Comparison of ENCODE assay signal across 18 cellular contexts in the genomic region with DNA sequence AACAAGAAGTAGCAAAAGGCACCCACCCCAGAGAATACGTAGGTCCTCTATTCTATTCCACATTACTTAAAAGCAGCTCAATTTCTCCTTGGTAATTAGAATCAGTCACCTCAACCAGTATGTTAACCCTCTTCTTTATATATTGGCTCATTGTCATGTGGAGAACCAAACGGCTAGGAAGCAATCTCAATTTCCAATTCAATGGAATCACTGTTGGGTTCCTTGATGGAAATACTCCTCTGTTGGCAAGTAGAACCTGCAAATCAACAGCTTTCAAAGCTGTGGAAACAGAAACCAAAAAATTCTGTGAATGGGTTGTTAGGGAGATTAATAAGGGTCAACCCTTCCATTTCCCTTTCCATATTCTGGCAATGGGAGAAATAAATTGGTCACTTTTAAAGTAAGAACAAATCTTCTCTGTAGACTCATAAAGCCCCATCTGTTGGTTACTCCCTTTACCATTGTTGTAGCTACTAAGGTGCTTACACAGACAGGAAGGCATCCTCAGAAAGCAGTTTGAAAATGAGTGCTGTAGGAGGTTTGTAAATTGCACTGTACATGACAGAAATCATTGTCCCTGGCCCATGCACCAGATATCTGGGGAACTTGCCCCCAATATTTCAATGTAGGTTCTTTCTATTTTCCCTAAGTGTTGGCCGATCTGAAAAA.
DNase-seq lines count a peak whose midpoint lies in the region; ATAC-seq, FAIRE-seq and TF ChIP-seq lines count a peak whose summit lies in the region.
"Had no signal": no experiment of that assay in that cellular context is flagged by ENCODE, and none has a peak within 500 bp of the region (broad histone marks: within the 10 kb centered on the region; RNA-seq: fewer than 3 reads in every experiment).

No MANE protein-coding gene starts in this region.

- no peak overlapping the region for H2AK5ac ChIP-seq in H1 (ENCODE audit: low read depth, low read length)

- TF ChIP-seq EP300 in H1 (IDR thresholded peaks at IDR 0.05; ENCODE audit: borderline replicate concordance in 1 of 2, low read depth in 2 of 2, low read length in 2 of 2): peak in 1 of 2 experiments; percentile 91; a peak in 2 of 3 replicates

- no peak overlapping the region for H3K4ac ChIP-seq in H1 (replicated peaks; ENCODE audit: insufficient read length, low read depth, low read length)

- H4K8ac ChIP-seq in H1 (ENCODE audit: extremely low read depth, insufficient read depth, low read length): no peak overlapping the region

- H2BK120ac ChIP-seq in H1 (replicated peaks; ENCODE audit: low read depth, low read length): no peak overlapping the region

- no peaks in the 10 kb centered on the region for H4K20me1 ChIP-seq in H1 (replicated peaks in 1 of 2; ENCODE audit: control insufficient read depth in 1 of 2, insufficient read depth in 2 of 2, low read length in 2 of 2)

- H2BK12ac ChIP-seq in H1 (ENCODE audit: low read depth, low read length): no peak overlapping the region

- H3K36me3 ChIP-seq in HUES6 (ENCODE audit: control insufficient read depth, insufficient read depth, low read length) (no peaks in the 10 kb centered on the region), H1 (ENCODE audit: control insufficient read depth in 2 of 4, insufficient read depth in 4 of 4, low read length in 3 of 4) (peaks cover 0 to 4% (median 0%) of the 10 kb centered on the region in 4 experiments; a peak in 1 of 8 replicates), iPS DF 6.9 (ENCODE audit: control insufficient read depth, insufficient read depth, low read length) (no peaks in the 10 kb centered on the region), testis (ENCODE audit: low read depth, missing control alignments) (no peaks in the 10 kb centered on the region), lower lobe of right lung (no peaks in the 10 kb centered on the region)
- H3K36me3 ChIP-seq: BE2C, HAP-1 had no signal

- H2BK20ac ChIP-seq in H1 (ENCODE audit: low read length): peak overlapping the region; percentile 51; the same call in 1 of the 2 replicates

- H2BK15ac ChIP-seq in H1 (ENCODE audit: low read length): no peak overlapping the region

- ATAC-seq in lower lobe of right lung: no peak
- ATAC-seq: A549 had no signal

- no peaks in the 10 kb centered on the region for H3K23me2 ChIP-seq in H1 (ENCODE audit: low read depth, low read length)

- H4K91ac ChIP-seq in H1 (replicated peaks; ENCODE audit: insufficient read length, low read length): no peak overlapping the region

- H3K9ac ChIP-seq in HUES6 (ENCODE audit: low read length) (no peak overlapping the region), H1 (replicated peaks in 1 of 4; ENCODE audit: extremely low read depth in 1 of 4, low read depth in 3 of 4, low read length in 3 of 4) (no peak overlapping the region)
- H3K9ac ChIP-seq: GM23248 had no signal

- H3K4me3 ChIP-seq in HUES6 (ENCODE audit: low read depth, low read length) (no peak overlapping the region), H1 (ENCODE audit: extremely low read depth in 1 of 4, insufficient read depth in 2 of 4, low read depth in 3 of 4, low read length in 4 of 4) (peak overlapping the region in 1 of 4 experiments; percentile 27; a peak in 1 of 8 replicates), iPS DF 6.9 (ENCODE audit: low read length) (no peak overlapping the region), testis (no peak overlapping the region), lower lobe of right lung (no peak overlapping the region)
- H3K4me3 ChIP-seq: A549, GM23248, HAP-1 had no signal

- TF ChIP-seq CTCF in H1 (IDR thresholded peaks at IDR 0.05; ENCODE audit: control extremely low read depth in 1 of 3, insufficient read depth in 1 of 3, low read depth in 1 of 3, low read length in 3 of 3): no peak
- TF ChIP-seq CTCF in testis (IDR thresholded peaks at IDR 0.05): no peak
- TF ChIP-seq CTCF in lower lobe of right lung (IDR thresholded peaks at IDR 0.05): no peak
- TF ChIP-seq CTCF in GM10248 (IDR thresholded peaks at IDR 0.05; ENCODE audit: control extremely low read depth, extremely low read depth, low read depth, missing control alignments): no peak

- H2AFZ ChIP-seq in H1 (ENCODE audit: low read length): no peak overlapping the region
- H2AFZ ChIP-seq: GM23248 had no signal

- no peak overlapping the region for H3K18ac ChIP-seq in H1 (ENCODE audit: extremely low read depth, low read length)

- peak; percentile 85 for FAIRE-seq in H1 (lab: Jason Lieb, UNC)
- FAIRE-seq: A549, GM19239 had no signal

- peaks cover 8% of the 10 kb centered on the region; the same call in 1 of the 2 replicates for H3K9me3 ChIP-seq in HUES6 (ENCODE audit: control insufficient read depth, insufficient read depth, low read depth, low read length)
- H3K9me3 ChIP-seq in H1 (ENCODE audit: insufficient read depth in 2 of 2, low read depth in 1 of 2, low read length in 1 of 2): peaks cover 0 to 4% of the 10 kb centered on the region in 2 experiments; a peak in 2 of 4 replicates
- H3K9me3 ChIP-seq in iPS DF 6.9 (ENCODE audit: control insufficient read depth, insufficient read depth, low read length): no peaks in the 10 kb centered on the region
- no peaks in the 10 kb centered on the region for H3K9me3 ChIP-seq in testis
- H3K9me3 ChIP-seq in lower lobe of right lung: no peaks in the 10 kb centered on the region
- H3K9me3 ChIP-seq: A549, BE2C, HAP-1 had no signal

- no peak for TF ChIP-seq POLR2A in H1 (IDR thresholded peaks at IDR 0.05; ENCODE audit: control extremely low read depth in 1 of 2, low read depth in 2 of 2, low read length in 2 of 2)
- TF ChIP-seq POLR2A in testis (IDR thresholded peaks at IDR 0.05): no peak

- no peaks in the 10 kb centered on the region for H3K79me1 ChIP-seq in H1 (ENCODE audit: low read depth, low read length)

- no peak overlapping the region for H3K23ac ChIP-seq in H1 (ENCODE audit: insufficient read length)

- CTCF ChIA-PET in H1 (lab: Charles Lee; ENCODE audit: partially characterized antibody) (interaction anchor here (1.2 kb wide), 1 partner anchor 12 kb away, joined by 3 read pairs; no protein-coding TSS in a partner anchor), GM10248 (lab: Yijun Ruan, JAX) (no interaction called here)

- no peak for TF ChIP-seq RAD21 in H1 (IDR thresholded peaks at IDR 0.05 in 1 of 2, conservative IDR thresholded peaks at IDR 0.05 in 1 of 2; ENCODE audit: low read depth in 2 of 2, low read length in 2 of 2)

- H3K27me3 ChIP-seq in HUES6 (ENCODE audit: control insufficient read depth, insufficient read depth, low read length) (no peaks in the 10 kb centered on the region), H1 (replicated peaks in 1 of 4; ENCODE audit: control insufficient read depth in 3 of 4, extremely low read depth in 1 of 4, insufficient read depth in 3 of 4, low read length in 3 of 4) (no peaks in the 10 kb centered on the region; a peak in 1 of 7 replicates), iPS DF 6.9 (ENCODE audit: control insufficient read depth, insufficient read depth, low read length) (no peaks in the 10 kb centered on the region), testis (no peaks in the 10 kb centered on the region), lower lobe of right lung (ENCODE audit: low read depth) (no peaks in the 10 kb centered on the region)
- H3K27me3 ChIP-seq: BE2C had no signal

- H4K5ac ChIP-seq in H1 (ENCODE audit: insufficient read length, low read depth, low read length): no peak overlapping the region

- H3K27ac ChIP-seq in HUES6 (ENCODE audit: low read depth, low read length): peak overlapping the region; percentile 25
- peak overlapping the region; percentile 8; the same call in 1 of the 2 replicates for H3K27ac ChIP-seq in H1 (ENCODE audit: low read depth, low read length)
- H3K27ac ChIP-seq in iPS DF 6.9 (ENCODE audit: low read length): no peak overlapping the region
- H3K27ac ChIP-seq in testis: no peak overlapping the region
- no peak overlapping the region for H3K27ac ChIP-seq in lower lobe of right lung
- H3K27ac ChIP-seq: A549, C4-2B, GM23248 had no signal

- 36% methylated on average over 3 of the region's 3 CpGs; no CpG with 5 or more reads in 1 of the 2 experiments for WGBS in H1 (ENCODE audit: extremely low coverage in 1 of 2, insufficient coverage in 1 of 2, insufficient read length in 1 of 2, insufficient replicate concordance in 2 of 2, low coverage in 1 of 2, low lambda C conversion rate in 2 of 2, missing lambda C conversion rate in 1 of 2), 2 experiments
- no CpG with 5 or more reads among the region's 3 CpGs for WGBS in iPS DF 6.9 (ENCODE audit: insufficient coverage, insufficient read length)
- 71 to 85% methylated on average over 3 of the region's 3 CpGs for WGBS in testis, 2 donors

- intact Hi-C loops in testis (cut with DNase I; ENCODE audit: low total_unique reads) (no loop called here), lower lobe of right lung (cut with DNase I) (no loop called here)

- POLR2A ChIA-PET in H1 (lab: Charles Lee; ENCODE audit: partially characterized antibody): no interaction called here
- POLR2A ChIA-PET in GM10248 (lab: Yijun Ruan, JAX): no interaction called here

- H2BK5ac ChIP-seq in H1 (ENCODE audit: low read depth, low read length): no peak overlapping the region; the same call in 1 of the 2 replicates

- no peak overlapping the region for H3K14ac ChIP-seq in H1 (ENCODE audit: insufficient read length)

- DNase-seq in H1 (ENCODE audit: low read depth in 1 of 2, low spot score in 2 of 2): peak in 1 of 2 experiments; percentile 29
- peak; percentile 55 for DNase-seq in iPS DF 6.9 (ENCODE audit: low read depth, low spot score)
- DNase-seq in activated T-cell treated with anti-CD3 and anti-CD28 coated beads, Interleukin-2, amount 50 U/mL, for 48 hours: no peak
- DNase-seq in testis: no peak
- no peak for DNase-seq in lower lobe of right lung
- no peak for DNase-seq in GM10248 (ENCODE audit: extremely low spot score)
- DNase-seq: BE2C; CD4-positive, alpha-beta memory T cell; DMS153; DMS79 treated with DMSO at 0.1 percent for 48 hours; EL; GDM1; GM23248 had no signal

- peak overlapping the region; percentile 44 to 53; a peak in 1 of 4 replicates for H3K4me2 ChIP-seq in H1 (ENCODE audit: insufficient read depth in 1 of 2, low read depth in 2 of 2, low read length in 2 of 2)
- H3K4me2 ChIP-seq: A549 had no signal

- H3K4me1 ChIP-seq in HUES6 (ENCODE audit: control insufficient read depth, insufficient read depth, low read length): peaks cover 5% of the 10 kb centered on the region; the same call in 1 of the 2 replicates
- H3K4me1 ChIP-seq in H1 (replicated peaks in 1 of 4; ENCODE audit: control insufficient read depth in 3 of 4, insufficient read depth in 4 of 4, low read length in 3 of 4): peaks cover 0 to 9% (median 4%) of the 10 kb centered on the region in 4 experiments; a peak in 4 of 7 replicates
- H3K4me1 ChIP-seq in iPS DF 6.9 (ENCODE audit: control insufficient read depth, insufficient read depth, low read length): no peaks in the 10 kb centered on the region; the same call in 1 of the 2 replicates
- no peaks in the 10 kb centered on the region for H3K4me1 ChIP-seq in testis
- H3K4me1 ChIP-seq in lower lobe of right lung: no peaks in the 10 kb centered on the region
- H3K4me1 ChIP-seq: A549, BE2C had no signal

- H3K56ac ChIP-seq in H1 (replicated peaks; ENCODE audit: insufficient read length, low read depth, low read length): no peak overlapping the region

- no peaks in the 10 kb centered on the region for H3K79me2 ChIP-seq in H1 (ENCODE audit: control insufficient read depth in 1 of 2, insufficient read depth in 2 of 2, low read length in 2 of 2)

TF ChIP-seq in H1, 55 proteins besides CTCF, POLR2A, EP300 and RAD21 (continues in another document):
- 0 out of 2 replicates have a peak, but pooled peaks have one; percentile 5 for TF ChIP-seq CEBPB (IDR thresholded peaks at IDR 0.05; ENCODE audit: low read depth, low read length)

Comparison
In these comparisons a context has a peak if more than half of its experiments do, and no peak if none do; other contexts are left out.
1. H3K27ac ChIP-seq: peak in HUES6 (single experiment) and H1 (single experiment); none in iPS DF 6.9 (single experiment), testis (0 of 2) and lower lobe of right lung (single experiment).